ENCODE assay signal across 9 cellular contexts in the genomic region with DNA sequence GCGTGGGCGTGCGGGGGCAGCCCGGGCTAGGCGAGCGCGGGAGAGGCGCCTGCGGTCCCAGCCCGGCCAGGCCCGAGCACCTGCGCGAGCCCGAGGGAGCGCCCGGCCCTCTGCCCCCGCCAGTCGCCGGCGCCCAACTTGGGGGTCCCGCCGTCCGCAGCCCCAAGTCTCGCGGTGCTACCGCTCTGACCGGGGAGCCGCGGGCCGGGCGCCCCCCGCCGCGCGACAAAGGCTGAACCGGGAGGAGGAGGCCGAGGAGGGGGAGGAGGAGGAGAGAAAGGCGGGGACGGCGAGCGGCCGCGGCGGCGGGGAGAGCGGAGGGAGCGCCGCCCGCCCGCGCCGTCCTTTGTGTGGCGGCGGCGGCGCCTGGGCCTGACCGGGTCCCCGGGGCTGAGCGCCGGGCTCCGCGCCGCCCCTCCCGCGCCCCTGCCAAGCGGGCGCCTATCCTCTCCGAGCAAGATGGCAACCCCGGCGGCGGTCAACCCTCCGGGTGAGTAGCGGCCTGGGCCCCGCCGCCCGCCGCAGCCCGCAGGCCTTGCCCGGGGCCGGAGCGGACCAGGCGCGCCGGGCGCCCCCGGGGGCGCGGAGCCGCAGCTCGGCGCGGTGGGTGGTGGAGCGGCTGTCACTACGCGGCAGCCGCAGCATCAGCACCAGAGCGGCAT. TPM values are rescaled to one million over a fixed set of nuclear protein-coding genes. Genes with fewer than 3 reads are reported as not detected.
DNase-seq lines count a peak whose midpoint lies in the region; ATAC-seq and TF ChIP-seq lines count a peak whose summit lies in the region.
"Had no signal": no experiment of that assay in that cellular context is flagged by ENCODE, and none has a peak within 500 bp of the region (broad histone marks: within the 10 kb centered on the region; RNA-seq: fewer than 3 reads in every experiment).

A gene (plus strand): TSS at position 326 of the 662 bp plus-strand sequence. CDS start 134 bp downstream, at position 460.

- no peaks in the 10 kb centered on the region for H3K9me3 ChIP-seq in CD4-positive, alpha-beta memory T cell (ENCODE audit: control insufficient read depth in 1 of 2, low read length in 2 of 2)

- peak; percentile 45 for ATAC-seq in stimulated activated naive CD8-positive, alpha-beta T cell treated with anti-CD3 and anti-CD28 coated beads, Interleukin-15, amount 100 ng/mL, for 72 hours
- ATAC-seq in HG03439 (IDR thresholded peaks at IDR 0.05; ENCODE audit: unreplicated experiment) (no peak), HG02852 (IDR thresholded peaks at IDR 0.05; ENCODE audit: unreplicated experiment) (no peak)

- peak within 1 kb of the TSS in 6 of 8 donors; percentile 7 to 53 (median 42) for H3K4me3 Mint-ChIP-seq in CD4-positive, alpha-beta memory T cell
- peak within 1 kb of the TSS; percentile 81 to 91 (median 87) for H3K4me3 Mint-ChIP-seq in brain
- H3K4me3 Mint-ChIP-seq in stimulated activated naive CD8-positive, alpha-beta T cell treated with anti-CD3 and anti-CD28 coated beads, Interleukin-15, amount 100 ng/mL, for 72 hours: peak within 1 kb of the TSS; percentile 33 to 69
- H3K4me3 Mint-ChIP-seq: natural killer cell treated with Interleukin-12 subunit alpha and Interleukin-12 subunit beta and Interleukin-15 and Interleukin-18, amount 100 ng/mL, for 72 hours had no signal

- peaks cover 56% of the 10 kb centered on the region in 2 donors for H3K27me3 Mint-ChIP-seq in CD4-positive, alpha-beta memory T cell
- H3K27me3 Mint-ChIP-seq in brain: no peaks in the 10 kb centered on the region
- peaks cover 80% of the 10 kb centered on the region for H3K27me3 Mint-ChIP-seq in stimulated activated naive CD8-positive, alpha-beta T cell treated with anti-CD3 and anti-CD28 coated beads, Interleukin-15, amount 100 ng/mL, for 72 hours

- H4K20me1 ChIP-seq in KMS-11 (ENCODE audit: insufficient read depth): no peaks in the 10 kb centered on the region

- H2AFZ ChIP-seq in KMS-11 (ENCODE audit: low read depth): peak within 1 kb of the TSS; percentile 38; the same call in 1 of the 2 replicates

- H3K79me2 ChIP-seq in KMS-11 (ENCODE audit: insufficient read depth, low read depth): no peaks in the 10 kb centered on the region

- H3K27me3 ChIP-seq in CD4-positive, alpha-beta memory T cell (ENCODE audit: insufficient read depth, low read length): peaks cover 9% of the 10 kb centered on the region
- no peaks in the 10 kb centered on the region for H3K27me3 ChIP-seq in KMS-11 (ENCODE audit: insufficient read depth, low read depth)

- H3K36me3 Mint-ChIP-seq in CD4-positive, alpha-beta memory T cell: no peaks in the 10 kb centered on the region
- peaks cover 8% of the 10 kb centered on the region for H3K36me3 Mint-ChIP-seq in brain
- H3K36me3 Mint-ChIP-seq: natural killer cell treated with Interleukin-12 subunit alpha and Interleukin-12 subunit beta and Interleukin-15 and Interleukin-18, amount 100 ng/mL, for 72 hours had no signal

- no peaks in the 10 kb centered on the region for H3K4me1 ChIP-seq in CD4-positive, alpha-beta memory T cell (ENCODE audit: insufficient read depth, low read length)
- H3K4me1 ChIP-seq in KMS-11 (ENCODE audit: low read depth, poor library complexity, severe bottlenecking): no peaks in the 10 kb centered on the region

- H3K9me3 Mint-ChIP-seq in CD4-positive, alpha-beta memory T cell: peaks cover 0 to 2% (median 0%) of the 10 kb centered on the region in 8 donors
- no peaks in the 10 kb centered on the region for H3K9me3 Mint-ChIP-seq in brain
- H3K9me3 Mint-ChIP-seq in stimulated activated naive CD8-positive, alpha-beta T cell treated with anti-CD3 and anti-CD28 coated beads, Interleukin-15, amount 100 ng/mL, for 72 hours: no peaks in the 10 kb centered on the region
- H3K9me3 Mint-ChIP-seq: natural killer cell treated with Interleukin-12 subunit alpha and Interleukin-12 subunit beta and Interleukin-15 and Interleukin-18, amount 100 ng/mL, for 72 hours had no signal

- H3K4me2 ChIP-seq in KMS-11: no peak within 1 kb of the TSS

- H3K27ac ChIP-seq in CD4-positive, alpha-beta memory T cell (ENCODE audit: low read depth, low read length): no peak within 1 kb of the TSS
- H3K27ac ChIP-seq in KMS-11: no peak within 1 kb of the TSS

- no peak for DNase-seq in CD4-positive, alpha-beta memory T cell
- peak; percentile 59 for DNase-seq in islet precursor cell
- no peak for DNase-seq in stimulated activated naive CD8-positive, alpha-beta T cell treated with anti-CD3 and anti-CD28 coated beads, Interleukin-15, amount 100 ng/mL, for 72 hours
- no peak for DNase-seq in activated CD8-positive, alpha-beta memory T cell treated with anti-CD3 and anti-CD28 coated beads, Interleukin-2, amount 50 U/mL, for 4 hours

- no peak within 1 kb of the TSS for H3K27ac Mint-ChIP-seq in CD4-positive, alpha-beta memory T cell
- H3K27ac Mint-ChIP-seq in brain: peak within 1 kb of the TSS; percentile 79 to 99 (median 93)
- no peak within 1 kb of the TSS for H3K27ac Mint-ChIP-seq in stimulated activated naive CD8-positive, alpha-beta T cell treated with anti-CD3 and anti-CD28 coated beads, Interleukin-15, amount 100 ng/mL, for 72 hours
- H3K27ac Mint-ChIP-seq: natural killer cell treated with Interleukin-12 subunit alpha and Interleukin-12 subunit beta and Interleukin-15 and Interleukin-18, amount 100 ng/mL, for 72 hours had no signal

- H3K4me3 ChIP-seq in CD4-positive, alpha-beta memory T cell (ENCODE audit: low read length in 2 of 2): no peak within 1 kb of the TSS
- no peak within 1 kb of the TSS for H3K4me3 ChIP-seq in KMS-11 (IDR thresholded peaks at IDR 0.05; ENCODE audit: insufficient read depth, low read depth, low read length)

- CTCF ChIA-PET in CD4-positive, alpha-beta memory T cell (lab: Charles Lee; ENCODE audit: partially characterized antibody): no interaction called here

- TF ChIP-seq CTCF in KMS-11 (conservative IDR thresholded peaks at IDR 0.05; ENCODE audit: low read depth, low read length): no peak
- no peak for TF ChIP-seq CTCF in brain (conservative IDR thresholded peaks at IDR 0.05)

- H3K9ac ChIP-seq in KMS-11: no peak within 1 kb of the TSS

- intact Hi-C loops in CD4-positive, alpha-beta memory T cell (cut with micrococcal nuclease): no loop called here

- H3K36me3 ChIP-seq in CD4-positive, alpha-beta memory T cell (ENCODE audit: insufficient read depth, low read length): no peaks in the 10 kb centered on the region
- H3K36me3 ChIP-seq in KMS-11 (ENCODE audit: insufficient read depth): no peaks in the 10 kb centered on the region

- H3K4me1 Mint-ChIP-seq in CD4-positive, alpha-beta memory T cell: peaks cover 0 to 10% (median 5%) of the 10 kb centered on the region in 4 donors
- peaks cover 62% of the 10 kb centered on the region for H3K4me1 Mint-ChIP-seq in brain
- H3K4me1 Mint-ChIP-seq in stimulated activated naive CD8-positive, alpha-beta T cell treated with anti-CD3 and anti-CD28 coated beads, Interleukin-15, amount 100 ng/mL, for 72 hours: peaks cover 4% of the 10 kb centered on the region

- POLR2A ChIA-PET in CD4-positive, alpha-beta memory T cell (lab: Charles Lee; ENCODE audit: partially characterized antibody): no interaction called here

RNA-seq across cellular contexts. Expression of the gene that starts here (rescaled TPM):
- not detected for total RNA-seq in CD4-positive, alpha-beta memory T cell
- not detected for polyA plus RNA-seq in CD4-positive, alpha-beta memory T cell
- polyA plus RNA-seq in brain (ENCODE audit: insufficient read depth, low read depth, low replicate concordance): 65.6 TPM
- total RNA-seq: natural killer cell treated with Interleukin-12 subunit alpha and Interleukin-12 subunit beta and Interleukin-15 and Interleukin-18, amount 100 ng/mL, for 72 hours had no signal

Comparison
In these comparisons a context has a peak if more than half of its experiments do, and no peak if none do; other contexts are left out.
1. RNA of the gene that starts here (polyA plus RNA-seq): 65.6 TPM in brain (single experiment); not detected in CD4-positive, alpha-beta memory T cell; every median in the first group is over 10 times any median in the second.
2. H3K27ac Mint-ChIP-seq: peak in brain (5 of 5); none in CD4-positive, alpha-beta memory T cell (0 of 7) and stimulated activated naive CD8-positive, alpha-beta T cell treated with anti-CD3 and anti-CD28 coated beads, Interleukin-15, amount 100 ng/mL, for 72 hours (0 of 2).
3. Peak in every context shown above with its lines, with median percentiles within 50 percentile points of each other: H3K4me3 Mint-ChIP-seq.